Comparison of ENCODE assay signal across 7 cellular contexts in genomic region chr6:120137492-120137891, GRCh38.
"Had no signal": no experiment of that assay in that cellular context is flagged by ENCODE, and none has a peak within 500 bp of the region (broad histone marks: within the 10 kb centered on the region; RNA-seq: fewer than 3 reads in every experiment).

No MANE protein-coding gene starts in this region.

- H3K4me3 Mint-ChIP-seq: IgD-negative memory B cell had no signal

- H3K9ac ChIP-seq: KMS-11 had no signal

- H3K36me3 Mint-ChIP-seq: IgD-negative memory B cell had no signal

- H3K27ac ChIP-seq: HL-60, KMS-11 had no signal

- H3K27ac Mint-ChIP-seq: IgD-negative memory B cell had no signal

- FAIRE-seq: HTR-8/SVneo had no signal

- DNase-seq: IMR-90, KBM-7, KG1 had no signal

- H3K4me2 ChIP-seq: KMS-11 had no signal

- H3K27me3 Mint-ChIP-seq: IgD-negative memory B cell had no signal
